17 cellular contexts compared by ENCODE assay signal in the genomic region with DNA sequence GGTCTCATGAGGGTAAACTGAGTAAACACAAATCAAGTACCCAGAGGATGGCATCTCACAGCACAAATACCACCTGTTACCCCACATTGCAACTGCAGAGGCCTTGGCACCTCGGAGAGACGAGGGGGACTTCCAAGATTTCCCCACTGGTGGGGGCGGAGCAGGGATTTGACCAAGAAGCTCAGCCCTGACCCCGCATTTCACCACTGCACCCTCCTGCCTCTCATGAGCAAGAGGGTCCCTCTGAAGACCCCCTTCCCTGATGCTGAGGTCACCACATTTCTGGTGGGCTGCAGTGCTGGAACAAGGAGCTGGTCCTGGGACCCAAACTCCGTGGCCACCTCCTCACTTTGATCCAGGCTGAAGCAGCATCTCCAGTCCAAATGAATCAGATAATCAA.
"Had no signal": no experiment of that assay in that cellular context is flagged by ENCODE, and none has a peak within 500 bp of the region (broad histone marks: within the 10 kb centered on the region; RNA-seq: fewer than 3 reads in every experiment).

No MANE protein-coding gene starts in this region.

- H3K4me3 Mint-ChIP-seq: dendritic cell treated with granulocyte-macrophage colony-stimulating factor and Interleukin-4, amounts not matched to agents 40 ng/mL and 50 ng/mL, for 4 days; natural killer cell; neural crest cell; stimulated activated memory B cell treated with anti-CD40 and anti-IgM and Interleukin-4, amounts not matched to agents 10 μg/mL and 1 μg/mL and 100 μg/mL, for 72 hours; stimulated activated naive CD8-positive, alpha-beta T cell treated with anti-CD3 and anti-CD28 coated beads, Interleukin-15, Interleukin-2, amounts not matched to agents 100 ng/mL and 50 ng/mL, for 24 hours had no signal

- H3K36me3 Mint-ChIP-seq: natural killer cell; stimulated activated memory B cell treated with anti-CD40 and anti-IgM and Interleukin-4, amounts not matched to agents 10 μg/mL and 1 μg/mL and 100 μg/mL, for 72 hours had no signal

- H3K27ac ChIP-seq: foreskin keratinocyte, pancreas, prostate gland, tibial artery, upper lobe of left lung, uterus had no signal

- H3K4me1 ChIP-seq: pancreas, prostate gland, tibial artery, upper lobe of left lung, uterus had no signal

- H3K27me3 ChIP-seq: foreskin keratinocyte, upper lobe of left lung, uterus had no signal

- H3K4me1 Mint-ChIP-seq: natural killer cell; stimulated activated memory B cell treated with anti-CD40 and anti-IgM and Interleukin-4, amounts not matched to agents 10 μg/mL and 1 μg/mL and 100 μg/mL, for 72 hours had no signal

- H3K9me3 Mint-ChIP-seq: neural crest cell had no signal

- H3K9me3 ChIP-seq: pancreas, prostate gland, tibial artery, uterus had no signal

- H3K4me3 ChIP-seq: pancreas, prostate gland, tibial artery, upper lobe of left lung, uterus had no signal

- DNase-seq: erythroblast; foreskin keratinocyte; left colon; natural killer cell; nucleus accumbens; stimulated activated CD4-positive, alpha-beta T cell treated with anti-CD3 and anti-CD28 coated beads, Interleukin-15, amount 100 ng/mL, for 24 hours; stimulated activated CD4-positive, alpha-beta T cell treated with anti-CD3 and anti-CD28 coated beads, Interleukin-1b, Interleukin-23, amount 100 ng/mL, for 48 hours; stimulated activated CD4-positive, alpha-beta T cell treated with anti-CD3 and anti-CD28 coated beads, Interleukin-4, amount 100 ng/mL, for 24 hours; tibial artery; uterus had no signal

- ATAC-seq: foreskin keratinocyte; left colon; natural killer cell; pancreas; stimulated activated memory B cell treated with anti-CD40 and anti-IgM and Interleukin-4, amounts not matched to agents 10 μg/mL and 1 μg/mL and 100 μg/mL, for 72 hours had no signal

- H3K27ac Mint-ChIP-seq: dendritic cell treated with granulocyte-macrophage colony-stimulating factor and Interleukin-4, amounts not matched to agents 40 ng/mL and 50 ng/mL, for 4 days; natural killer cell; stimulated activated memory B cell treated with anti-CD40 and anti-IgM and Interleukin-4, amounts not matched to agents 10 μg/mL and 1 μg/mL and 100 μg/mL, for 72 hours; stimulated activated naive CD8-positive, alpha-beta T cell treated with anti-CD3 and anti-CD28 coated beads, Interleukin-15, Interleukin-2, amounts not matched to agents 100 ng/mL and 50 ng/mL, for 24 hours had no signal

- H3K36me3 ChIP-seq: pancreas, prostate gland, tibial artery, upper lobe of left lung, uterus had no signal
